Comparison of ENCODE assay signal across 1 cellular context in the genomic region with DNA sequence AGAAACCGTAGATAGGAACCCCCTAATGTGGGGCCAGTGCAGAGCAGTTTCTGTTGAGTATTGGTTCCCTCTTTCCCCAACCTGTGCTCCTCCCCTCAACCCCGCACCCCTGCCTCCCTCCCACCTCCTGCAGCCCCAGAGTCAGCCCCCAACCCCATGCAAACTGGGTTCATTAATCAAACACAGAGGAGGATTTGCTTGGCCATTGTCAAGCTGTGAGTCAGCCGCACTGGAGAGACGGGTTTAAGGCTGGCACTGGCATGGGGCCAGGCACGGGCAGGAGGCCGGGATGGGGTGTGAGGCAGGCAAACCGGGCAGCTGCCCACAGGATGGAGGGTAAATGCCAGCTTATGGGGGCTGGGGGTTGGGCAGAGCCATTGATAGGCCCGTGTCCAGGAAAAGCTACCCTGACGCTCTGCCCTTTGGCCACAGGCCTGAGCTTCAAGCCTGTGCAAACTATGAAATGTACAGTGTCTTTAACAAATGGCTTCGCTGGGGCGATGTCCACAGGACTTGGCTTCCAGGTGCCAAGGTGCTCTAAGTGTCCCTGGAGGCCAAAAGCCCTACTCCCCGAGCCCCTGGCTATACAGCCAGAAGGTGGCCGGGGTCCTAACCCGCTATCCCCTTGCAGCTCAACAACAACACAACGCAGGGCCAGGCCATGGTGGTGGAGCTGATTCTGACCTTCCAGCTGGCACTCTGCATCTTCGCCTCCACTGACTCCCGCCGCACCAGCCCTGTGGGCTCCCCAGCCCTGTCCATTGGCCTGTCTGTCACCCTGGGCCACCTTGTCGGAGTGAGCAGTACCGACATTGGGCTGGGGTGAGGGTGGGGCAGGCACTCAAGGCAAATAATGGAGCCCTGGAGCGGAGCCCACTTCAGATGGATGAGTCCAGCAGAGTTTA.
TF ChIP-seq lines count a peak whose summit lies in the region.

No MANE protein-coding gene starts in this region.

TF ChIP-seq in Ishikawa, 13 proteins besides CTCF, POLR2A, EP300 and RAD21 (continued from another document):
- TF ChIP-seq, protein P1, sequence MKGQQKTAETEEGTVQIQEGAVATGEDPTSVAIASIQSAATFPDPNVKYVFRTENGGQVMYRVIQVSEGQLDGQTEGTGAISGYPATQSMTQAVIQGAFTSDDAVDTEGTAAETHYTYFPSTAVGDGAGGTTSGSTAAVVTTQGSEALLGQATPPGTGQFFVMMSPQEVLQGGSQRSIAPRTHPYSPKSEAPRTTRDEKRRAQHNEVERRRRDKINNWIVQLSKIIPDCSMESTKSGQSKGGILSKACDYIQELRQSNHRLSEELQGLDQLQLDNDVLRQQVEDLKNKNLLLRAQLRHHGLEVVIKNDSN (IDR thresholded peaks at IDR 0.05) = peak; percentile 53; the same call in 1 of the 2 replicates
- TF ChIP-seq, protein P2, sequence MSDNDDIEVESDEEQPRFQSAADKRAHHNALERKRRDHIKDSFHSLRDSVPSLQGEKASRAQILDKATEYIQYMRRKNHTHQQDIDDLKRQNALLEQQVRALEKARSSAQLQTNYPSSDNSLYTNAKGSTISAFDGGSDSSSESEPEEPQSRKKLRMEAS (IDR thresholded peaks at IDR 0.05) = peak; percentile 97
- TF ChIP-seq NFIC (IDR thresholded peaks at IDR 0.05) = peak; percentile 100
- peak; percentile 99 for TF ChIP-seq ZBTB7A (IDR thresholded peaks at IDR 0.05; ENCODE audit: low read depth)
